ENCODE assay signal across 8 cellular contexts in genomic region chr6:107713214-107713962, GRCh38.
DNase-seq lines count a peak whose midpoint lies in the region; ATAC-seq and TF ChIP-seq lines count a peak whose summit lies in the region.

No MANE protein-coding gene starts in this region.

- H3K27ac Mint-ChIP-seq in activated CD4-positive, alpha-beta T cell treated with anti-CD3 and anti-CD28 coated beads, Interleukin-2, amount 10 ng/mL, durations not matched to agents 7 days and 5 days = peak overlapping the region; percentile 85

- H3K9me3 Mint-ChIP-seq in activated CD4-positive, alpha-beta T cell treated with anti-CD3 and anti-CD28 coated beads, Interleukin-2, amount 10 ng/mL, durations not matched to agents 7 days and 5 days = peaks cover 8% of the 10 kb centered on the region

- peaks cover 74% of the 10 kb centered on the region for H3K4me1 Mint-ChIP-seq in activated CD4-positive, alpha-beta T cell treated with anti-CD3 and anti-CD28 coated beads, Interleukin-2, amount 10 ng/mL, durations not matched to agents 7 days and 5 days

- CTCF ChIA-PET in activated CD4-positive, alpha-beta T cell treated with anti-CD3 and anti-CD28 coated beads, Interleukin-2, amount 10 ng/mL, durations not matched to agents 7 days and 5 days (lab: Charles Lee) = interaction anchor here (1.3 to 3.3 kb wide), 2 partner anchors 9 to 134 kb away, joined by 5 to 16 read pairs; no protein-coding TSS in a partner anchor

- TF ChIP-seq CTCF in BE2C (IDR thresholded peaks at IDR 0.05; ENCODE audit: low read depth, low read length) = no peak

- peak; percentile 34 for DNase-seq in activated CD4-positive, alpha-beta T cell treated with anti-CD3 and anti-CD28 coated beads, Interleukin-2, amount 10 ng/mL, durations not matched to agents 7 days and 5 days
- DNase-seq in foreskin melanocyte (peak; percentile 86), BE2C (no peak), SKM-1 (lab: John Stamatoyannopoulos, UW; ENCODE audit: unreplicated experiment) (no peak), pons (ENCODE audit: low spot score) (no peak)
- peak; percentile 36 for DNase-seq in stimulated activated CD8-positive, alpha-beta memory T cell treated with anti-CD3 and anti-CD28 coated beads, Interleukin-4, amount 100 ng/mL, for 24 hours (ENCODE audit: low read depth)

- peak overlapping the region; percentile 34 for H3K4me3 Mint-ChIP-seq in activated CD4-positive, alpha-beta T cell treated with anti-CD3 and anti-CD28 coated beads, Interleukin-2, amount 10 ng/mL, durations not matched to agents 7 days and 5 days

- no peaks in the 10 kb centered on the region for H3K9me3 ChIP-seq in BE2C

- H3K27me3 ChIP-seq in BE2C = no peaks in the 10 kb centered on the region

- no peak overlapping the region for H3K4me3 ChIP-seq in BE2C (ENCODE audit: low read depth, low read length)

- H3K27me3 Mint-ChIP-seq in activated CD4-positive, alpha-beta T cell treated with anti-CD3 and anti-CD28 coated beads, Interleukin-2, amount 10 ng/mL, durations not matched to agents 7 days and 5 days = no peaks in the 10 kb centered on the region

- POLR2A ChIA-PET in activated CD4-positive, alpha-beta T cell treated with anti-CD3 and anti-CD28 coated beads, Interleukin-2, amount 10 ng/mL, durations not matched to agents 7 days and 5 days (lab: Charles Lee) = no interaction called here

- H3K36me3 Mint-ChIP-seq in activated CD4-positive, alpha-beta T cell treated with anti-CD3 and anti-CD28 coated beads, Interleukin-2, amount 10 ng/mL, durations not matched to agents 7 days and 5 days (ENCODE audit: low read depth) = peaks cover 50% of the 10 kb centered on the region

- peaks cover 3% of the 10 kb centered on the region; the same call in 1 of the 2 replicates for H3K4me1 ChIP-seq in BE2C

- H3K36me3 ChIP-seq in BE2C = no peaks in the 10 kb centered on the region

- ATAC-seq in HG03354 (IDR thresholded peaks at IDR 0.05; ENCODE audit: poor library complexity, severe bottlenecking, unreplicated experiment) (peak; percentile 52), GM21723 (IDR thresholded peaks at IDR 0.05; ENCODE audit: unreplicated experiment) (no peak)

Comparison
In these comparisons a context has a peak if more than half of its experiments do, and no peak if none do; other contexts are left out.
1. DNase-seq: peak in activated CD4-positive, alpha-beta T cell treated with anti-CD3 and anti-CD28 coated beads, Interleukin-2, amount 10 ng/mL, durations not matched to agents 7 days and 5 days (single experiment), foreskin melanocyte (single experiment) and stimulated activated CD8-positive, alpha-beta memory T cell treated with anti-CD3 and anti-CD28 coated beads, Interleukin-4, amount 100 ng/mL, for 24 hours (single experiment); none in BE2C (single experiment), SKM-1 (single experiment) and pons (single experiment).